ENCODE assay signal across 11 cellular contexts in the genomic region with DNA sequence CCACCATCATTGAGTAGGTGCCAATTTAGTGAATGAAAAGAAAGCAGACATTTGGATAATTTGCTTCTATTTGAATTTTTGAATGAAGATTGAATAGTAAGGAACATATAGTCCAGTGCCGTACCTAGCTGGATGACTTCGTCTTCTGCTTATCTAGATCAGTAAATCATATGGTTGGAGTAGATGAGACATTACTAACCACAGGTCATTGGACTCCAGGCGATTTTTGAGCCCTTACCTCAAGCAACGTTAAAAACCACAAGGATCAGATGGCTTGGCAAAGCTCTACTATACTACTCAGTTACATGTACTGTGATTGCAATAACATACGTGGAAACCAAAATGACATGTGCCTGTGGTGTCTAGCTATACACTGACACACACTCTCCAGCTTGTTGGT. TPM values are rescaled to one million over a fixed set of nuclear protein-coding genes. Genes with fewer than 3 reads are reported as not detected.
DNase-seq lines count a peak whose midpoint lies in the region; ATAC-seq and TF ChIP-seq lines count a peak whose summit lies in the region.
"Had no signal": no experiment of that assay in that cellular context is flagged by ENCODE, and none has a peak within 500 bp of the region (broad histone marks: within the 10 kb centered on the region; RNA-seq: fewer than 3 reads in every experiment).

No MANE protein-coding gene starts in this region.

- peaks cover 38% of the 10 kb centered on the region for H3K79me2 ChIP-seq in HCT116 (ENCODE audit: insufficient read depth, low read length)

- peaks cover 15% of the 10 kb centered on the region for H3K27me3 Mint-ChIP-seq in CD4-positive, CD25-positive, alpha-beta regulatory T cell
- no peaks in the 10 kb centered on the region for H3K27me3 Mint-ChIP-seq in activated T-helper 1 cell treated with anti-CD3 and anti-CD28 coated beads, Interleukin-12 subunit alpha, Interleukin-12 subunit beta, Interleukin-2, Interleukin-4 antibody, amounts not matched to agents 30 ng/mL and 10 ng/mL and 1 ng/mL, durations not matched to agents 14 hours and 24 hours and 36 hours (ENCODE audit: insufficient read depth)

- RAD21 ChIA-PET in HCT116 (lab: Charles Lee; ENCODE audit: low non-redundant PET in 1 of 2, low total read pairs in 2 of 2, uncharacterized antibody in 2 of 2, unreplicated experiment in 2 of 2) = interaction anchor here in 1 of 2 experiments (1.7 kb wide), 1 partner anchor 146 kb away, joined by 5 read pairs; no protein-coding TSS in a partner anchor

- no peaks in the 10 kb centered on the region for H3K9me3 Mint-ChIP-seq in CD4-positive, CD25-positive, alpha-beta regulatory T cell
- H3K9me3 Mint-ChIP-seq in activated T-helper 1 cell treated with anti-CD3 and anti-CD28 coated beads, Interleukin-12 subunit alpha, Interleukin-12 subunit beta, Interleukin-2, Interleukin-4 antibody, amounts not matched to agents 30 ng/mL and 10 ng/mL and 1 ng/mL, durations not matched to agents 14 hours and 24 hours and 36 hours = no peaks in the 10 kb centered on the region

- POLR2A ChIA-PET in HCT116 (lab: Charles Lee) = no interaction called here

- H3K36me3 ChIP-seq in CD4-positive, CD25-positive, alpha-beta regulatory T cell (ENCODE audit: control insufficient read depth, insufficient read depth, low read length) = no peaks in the 10 kb centered on the region
- H3K36me3 ChIP-seq in HCT116 (ENCODE audit: control insufficient read depth in 1 of 2, insufficient read depth in 2 of 2, low read length in 2 of 2) (no peaks in the 10 kb centered on the region), WERI-Rb-1 (no peaks in the 10 kb centered on the region; the same call in 1 of the 2 replicates)
- H3K36me3 ChIP-seq: gastrocnemius medialis had no signal

- peak overlapping the region; percentile 36 to 92 (median 63) for H3K4me3 Mint-ChIP-seq in CD4-positive, CD25-positive, alpha-beta regulatory T cell
- peak overlapping the region; percentile 87 for H3K4me3 Mint-ChIP-seq in activated T-helper 1 cell treated with anti-CD3 and anti-CD28 coated beads, Interleukin-12 subunit alpha, Interleukin-12 subunit beta, Interleukin-2, Interleukin-4 antibody, amounts not matched to agents 30 ng/mL and 10 ng/mL and 1 ng/mL, durations not matched to agents 14 hours and 24 hours and 36 hours

- intact Hi-C loops in HCT116 (cut with micrococcal nuclease) = no loop called here
- intact Hi-C loops in activated T-helper 1 cell treated with anti-CD3 and anti-CD28 coated beads, Interleukin-12 subunit alpha, Interleukin-12 subunit beta, Interleukin-2, Interleukin-4 antibody, amounts not matched to agents 30 ng/mL and 10 ng/mL and 1 ng/mL, durations not matched to agents 14 hours and 24 hours and 36 hours (cut with micrococcal nuclease) = loop anchor here (5.0 kb wide), 2 partner anchors 257 to 377 kb away; a partner anchor contains a TSS

- no peak for DNase-seq in CD4-positive, CD25-positive, alpha-beta regulatory T cell
- no peak for DNase-seq in HCT116 (ENCODE audit: low read depth, low spot score)
- DNase-seq in activated T-helper 1 cell treated with anti-CD3 and anti-CD28 coated beads, Interleukin-12 subunit alpha, Interleukin-12 subunit beta, Interleukin-2, Interleukin-4 antibody, amounts not matched to agents 30 ng/mL and 10 ng/mL and 1 ng/mL, durations not matched to agents 14 hours and 24 hours and 36 hours (ENCODE audit: low spot score) = no peak
- peak; percentile 13 for DNase-seq in kidney glomerular epithelial cell (lab: John Stamatoyannopoulos, UW)
- no peak for DNase-seq in WERI-Rb-1
- no peak for DNase-seq in Kasumi-1 (lab: John Stamatoyannopoulos, UW)
- DNase-seq: gastrocnemius medialis, NCI-H1436 treated with DMSO at 0.1 percent for 48 hours, testis had no signal

- no peaks in the 10 kb centered on the region for H3K9me2 ChIP-seq in HCT116 (ENCODE audit: insufficient read depth)

- H3K36me3 Mint-ChIP-seq in CD4-positive, CD25-positive, alpha-beta regulatory T cell = no peaks in the 10 kb centered on the region
- no peaks in the 10 kb centered on the region for H3K36me3 Mint-ChIP-seq in activated T-helper 1 cell treated with anti-CD3 and anti-CD28 coated beads, Interleukin-12 subunit alpha, Interleukin-12 subunit beta, Interleukin-2, Interleukin-4 antibody, amounts not matched to agents 30 ng/mL and 10 ng/mL and 1 ng/mL, durations not matched to agents 14 hours and 24 hours and 36 hours (ENCODE audit: low read depth)

- H3K9ac ChIP-seq in HCT116 (ENCODE audit: low read length) = peak overlapping the region; percentile 92

- peak overlapping the region in 2 of 3 donors; percentile 52 to 95 for H3K27ac Mint-ChIP-seq in CD4-positive, CD25-positive, alpha-beta regulatory T cell
- H3K27ac Mint-ChIP-seq in activated T-helper 1 cell treated with anti-CD3 and anti-CD28 coated beads, Interleukin-12 subunit alpha, Interleukin-12 subunit beta, Interleukin-2, Interleukin-4 antibody, amounts not matched to agents 30 ng/mL and 10 ng/mL and 1 ng/mL, durations not matched to agents 14 hours and 24 hours and 36 hours = no peak overlapping the region

- TF ChIP-seq CTCF in HCT116 (IDR thresholded peaks at IDR 0.05 in 2 of 3, conservative IDR thresholded peaks at IDR 0.05 in 1 of 3; ENCODE audit: borderline replicate concordance in 1 of 3, insufficient read depth in 1 of 3, low read depth in 2 of 3, low read length in 2 of 3) (no peak), WERI-Rb-1 (IDR thresholded peaks at IDR 0.05; ENCODE audit: low read depth, low read length) (no peak)

- H3K27ac ChIP-seq in CD4-positive, CD25-positive, alpha-beta regulatory T cell (ENCODE audit: insufficient read depth, low read length, poor library complexity, severe bottlenecking) = no peak overlapping the region
- peak overlapping the region; percentile 99; the same call in 1 of the 2 replicates for H3K27ac ChIP-seq in HCT116 (ENCODE audit: low read depth, low read length)
- no peak overlapping the region for H3K27ac ChIP-seq in WERI-Rb-1

- no peak for TF ChIP-seq RAD21 in HCT116 (IDR thresholded peaks at IDR 0.05; ENCODE audit: low read depth)

- TF ChIP-seq POLR2A in HCT116 (IDR thresholded peaks at IDR 0.05; ENCODE audit: borderline replicate concordance, extremely low read depth, insufficient read depth, insufficient read length) = no peak

- no peak for ATAC-seq in CD4-positive, CD25-positive, alpha-beta regulatory T cell (ENCODE audit: low read depth in 2 of 2)
- no peak for ATAC-seq in HCT116
- no peak for ATAC-seq in HG03571 (IDR thresholded peaks at IDR 0.05; ENCODE audit: unreplicated experiment)
- ATAC-seq in GM19397 (IDR thresholded peaks at IDR 0.05; ENCODE audit: unreplicated experiment) = no peak

- H3K9me3 ChIP-seq in CD4-positive, CD25-positive, alpha-beta regulatory T cell (ENCODE audit: control insufficient read depth in 2 of 2, low read length in 2 of 2) = no peaks in the 10 kb centered on the region
- H3K9me3 ChIP-seq in HCT116 (ENCODE audit: control insufficient read depth in 1 of 2, insufficient read depth in 1 of 2, low read depth in 1 of 2, low read length in 2 of 2) (no peaks in the 10 kb centered on the region), WERI-Rb-1 (ENCODE audit: severe bottlenecking) (no peaks in the 10 kb centered on the region)
- H3K9me3 ChIP-seq: gastrocnemius medialis, testis had no signal

- CTCF ChIA-PET in HCT116 (lab: Charles Lee) = interaction anchor here (1.2 to 2.6 kb wide), 3 partner anchors 18 to 147 kb away, joined by 5 to 19 read pairs (median 8); no protein-coding TSS in a partner anchor

- no TSS peak for BruUV-seq in HCT116 (replicated peaks; lab: Mats Ljungman, UMichigan)

- no peaks in the 10 kb centered on the region for H3K27me3 ChIP-seq in CD4-positive, CD25-positive, alpha-beta regulatory T cell (ENCODE audit: control insufficient read depth, insufficient read depth, low read length)
- no peaks in the 10 kb centered on the region for H3K27me3 ChIP-seq in HCT116 (ENCODE audit: insufficient read depth, low read length)
- no peaks in the 10 kb centered on the region for H3K27me3 ChIP-seq in WERI-Rb-1 (ENCODE audit: insufficient read depth, low read depth, severe bottlenecking)
- H3K27me3 ChIP-seq: gastrocnemius medialis, testis had no signal

- no peak overlapping the region for H3K4me3 ChIP-seq in CD4-positive, CD25-positive, alpha-beta regulatory T cell (ENCODE audit: low read depth, low read length)
- H3K4me3 ChIP-seq in HCT116 (replicated peaks in 1 of 2; ENCODE audit: low read depth in 1 of 2, low read length in 2 of 2) (peak overlapping the region; percentile 65 to 71), WERI-Rb-1 (ENCODE audit: low read depth, low read length) (no peak overlapping the region)

- H2AFZ ChIP-seq in HCT116 (ENCODE audit: low read depth, low read length, poor library complexity, severe bottlenecking) = no peak overlapping the region

- peaks cover 15 to 34% (median 23%) of the 10 kb centered on the region in 4 donors for H3K4me1 Mint-ChIP-seq in CD4-positive, CD25-positive, alpha-beta regulatory T cell
- peaks cover 37% of the 10 kb centered on the region for H3K4me1 Mint-ChIP-seq in activated T-helper 1 cell treated with anti-CD3 and anti-CD28 coated beads, Interleukin-12 subunit alpha, Interleukin-12 subunit beta, Interleukin-2, Interleukin-4 antibody, amounts not matched to agents 30 ng/mL and 10 ng/mL and 1 ng/mL, durations not matched to agents 14 hours and 24 hours and 36 hours (ENCODE audit: low read depth)

- peak overlapping the region; percentile 71 for H3K4me2 ChIP-seq in HCT116 (ENCODE audit: low read length)

- H4K20me1 ChIP-seq in HCT116 (ENCODE audit: insufficient read depth) = peaks cover 5% of the 10 kb centered on the region; the same call in 1 of the 2 replicates

- peaks cover 14% of the 10 kb centered on the region for H3K4me1 ChIP-seq in CD4-positive, CD25-positive, alpha-beta regulatory T cell (ENCODE audit: control insufficient read depth, insufficient read depth, low read length, poor library complexity, severe bottlenecking)
- H3K4me1 ChIP-seq in HCT116 (ENCODE audit: control insufficient read depth in 1 of 2, insufficient read depth in 2 of 2, low read length in 2 of 2) = peaks cover 37 to 52% of the 10 kb centered on the region in 2 experiments

RNA-seq across cellular contexts. Expression of a gene that starts 1.7 kb away (rescaled TPM):
- 5.5 TPM for total RNA-seq in CD4-positive, CD25-positive, alpha-beta regulatory T cell
- 1 to 10 TPM; 2.4 to 4.8 (median 3.6) TPM for polyA plus RNA-seq in CD4-positive, CD25-positive, alpha-beta regulatory T cell
- total RNA-seq in HCT116 (2021; ENCODE audit: unreplicated experiment) = 74.2 TPM
- polyA plus RNA-seq in HCT116 (2012) = 47.6 and 54.1 TPM in 2 replicates
- total RNA-seq in activated T-helper 1 cell treated with anti-CD3 and anti-CD28 coated beads, Interleukin-12 subunit alpha, Interleukin-12 subunit beta, Interleukin-2, Interleukin-4 antibody, amounts not matched to agents 30 ng/mL and 10 ng/mL and 1 ng/mL, durations not matched to agents 14 hours and 24 hours and 36 hours = 11.6 and 12.0 TPM in 2 replicates

RNA-seq across cellular contexts. Expression of a gene that starts 18.9 kb away (rescaled TPM):
- not detected for total RNA-seq in CD4-positive, CD25-positive, alpha-beta regulatory T cell
- polyA plus RNA-seq in CD4-positive, CD25-positive, alpha-beta regulatory T cell = not detected
- 27.7 TPM for total RNA-seq in HCT116 (2021; ENCODE audit: unreplicated experiment)
- polyA plus RNA-seq in HCT116 (2012) = 9.8 and 12.1 TPM in 2 replicates
- total RNA-seq in activated T-helper 1 cell treated with anti-CD3 and anti-CD28 coated beads, Interleukin-12 subunit alpha, Interleukin-12 subunit beta, Interleukin-2, Interleukin-4 antibody, amounts not matched to agents 30 ng/mL and 10 ng/mL and 1 ng/mL, durations not matched to agents 14 hours and 24 hours and 36 hours = 0.16 TPM in 1 of 2 replicates, not detected in the other

RNA-seq across cellular contexts. Expression of a gene that starts 28.6 kb away (rescaled TPM):
- not detected for total RNA-seq in CD4-positive, CD25-positive, alpha-beta regulatory T cell
- polyA plus RNA-seq in CD4-positive, CD25-positive, alpha-beta regulatory T cell = not detected
- 8.1 TPM for total RNA-seq in HCT116 (2021; ENCODE audit: unreplicated experiment)
- polyA plus RNA-seq in HCT116 (2012) = 6.4 and 8.2 TPM in 2 replicates
- total RNA-seq in activated T-helper 1 cell treated with anti-CD3 and anti-CD28 coated beads, Interleukin-12 subunit alpha, Interleukin-12 subunit beta, Interleukin-2, Interleukin-4 antibody, amounts not matched to agents 30 ng/mL and 10 ng/mL and 1 ng/mL, durations not matched to agents 14 hours and 24 hours and 36 hours = not detected in 2 replicates
- total RNA-seq: gastrocnemius medialis had no signal

RNA-seq across cellular contexts. Expression of a gene that starts 42.5 kb away (rescaled TPM):
- total RNA-seq in CD4-positive, CD25-positive, alpha-beta regulatory T cell = 2.0 TPM
- 1 to 10 TPM; 2.8 to 8.8 (median 4.9) TPM for polyA plus RNA-seq in CD4-positive, CD25-positive, alpha-beta regulatory T cell
- 99.1 TPM for total RNA-seq in HCT116 (2021; ENCODE audit: unreplicated experiment)
- 96.2 and 124 TPM in 2 replicates for polyA plus RNA-seq in HCT116 (2012)
- total RNA-seq in activated T-helper 1 cell treated with anti-CD3 and anti-CD28 coated beads, Interleukin-12 subunit alpha, Interleukin-12 subunit beta, Interleukin-2, Interleukin-4 antibody, amounts not matched to agents 30 ng/mL and 10 ng/mL and 1 ng/mL, durations not matched to agents 14 hours and 24 hours and 36 hours = 46.0 TPM in 2 replicates

Comparison
In these comparisons a context has a peak if more than half of its experiments do, and no peak if none do; other contexts are left out.
1. H3K4me3 ChIP-seq: peak in HCT116 (2 of 2); none in CD4-positive, CD25-positive, alpha-beta regulatory T cell (single experiment) and WERI-Rb-1 (single experiment).
2. RNA of a gene that starts 18.9 kb away (total RNA-seq): 27.7 TPM in HCT116 (single experiment); 0.16 TPM in activated T-helper 1 cell treated with anti-CD3 and anti-CD28 coated beads, Interleukin-12 subunit alpha, Interleukin-12 subunit beta, Interleukin-2, Interleukin-4 antibody, amounts not matched to agents 30 ng/mL and 10 ng/mL and 1 ng/mL, durations not matched to agents 14 hours and 24 hours and 36 hours and not detected in CD4-positive, CD25-positive, alpha-beta regulatory T cell (single experiment); every median in the first group is over 10 times any median in the second.